ENCODE assay signal across 20 cellular contexts in genomic region chr11:119513141-119513805, GRCh38.
"Had no signal": no experiment of that assay in that cellular context is flagged by ENCODE, and none has a peak within 500 bp of the region (broad histone marks: within the 10 kb centered on the region; RNA-seq: fewer than 3 reads in every experiment).

No MANE protein-coding gene starts in this region.

- H3K4me3 Mint-ChIP-seq: activated CD8-positive, alpha-beta T cell treated with anti-CD3 and anti-CD28 coated beads, Interleukin-2, amount 10 ng/mL, durations not matched to agents 7 days and 5 days; activated T-cell treated with anti-CD3 and anti-CD28 coated beads, Interleukin-2, amount 50 U/mL, for 24 hours; activated T-helper 17 cell treated with anti-CD3 and anti-CD28 coated beads, Interleukin-2, amount 50 U/mL, for 72 hours; natural killer cell treated with Interleukin-12 subunit alpha and Interleukin-12 subunit beta and Interleukin-15 and Interleukin-18, amount 100 ng/mL, for 72 hours; stimulated activated naive CD8-positive, alpha-beta T cell treated with anti-CD3 and anti-CD28 coated beads, Interleukin-15, Interleukin-2, amounts not matched to agents 100 ng/mL and 50 ng/mL, for 24 hours had no signal

- H3K27ac Mint-ChIP-seq: activated CD8-positive, alpha-beta T cell treated with anti-CD3 and anti-CD28 coated beads, Interleukin-2, amount 10 ng/mL, durations not matched to agents 7 days and 5 days; activated naive CD4-positive, alpha-beta T cell treated with anti-CD3 and anti-CD28 coated beads, Interleukin-2, amount 50 U/mL, for 72 hours; activated T-cell treated with anti-CD3 and anti-CD28 coated beads, Interleukin-2, amount 50 U/mL, for 24 hours; activated T-helper 17 cell treated with anti-CD3 and anti-CD28 coated beads, Interleukin-2, amount 50 U/mL, for 72 hours; natural killer cell treated with Interleukin-12 subunit alpha and Interleukin-12 subunit beta and Interleukin-15 and Interleukin-18, amount 100 ng/mL, for 72 hours; stimulated activated naive CD8-positive, alpha-beta T cell treated with anti-CD3 and anti-CD28 coated beads, Interleukin-15, Interleukin-2, amounts not matched to agents 100 ng/mL and 50 ng/mL, for 24 hours had no signal

- ATAC-seq: activated CD8-positive, alpha-beta T cell treated with anti-CD3 and anti-CD28 coated beads, Interleukin-2, amount 10 ng/mL, durations not matched to agents 7 days and 5 days; activated naive CD4-positive, alpha-beta T cell treated with anti-CD3 and anti-CD28 coated beads, Interleukin-2, amount 50 U/mL, for 72 hours; activated T-helper 17 cell treated with anti-CD3 and anti-CD28 coated beads, Interleukin-2, amount 50 U/mL, for 72 hours; left cardiac atrium had no signal

- DNase-seq: activated CD4-positive, alpha-beta T cell treated with anti-CD3 and anti-CD28 coated beads for 1 hour; activated CD4-positive, alpha-beta T cell treated with anti-CD3 and anti-CD28 coated beads, Interleukin-2, amount 50 U/mL, for 1 hour; activated CD8-positive, alpha-beta T cell treated with anti-CD3 and anti-CD28 coated beads, Interleukin-2, amount 10 ng/mL, durations not matched to agents 7 days and 5 days; activated T-cell treated with anti-CD3 and anti-CD28 coated beads, Interleukin-2, amount 50 U/mL, for 24 hours; central memory CD4-positive, alpha-beta T cell; foreskin fibroblast; heart right ventricle; islet precursor cell; left cardiac atrium; stimulated activated CD4-positive, alpha-beta T cell treated with anti-CD3 and anti-CD28 coated beads, Interleukin-4, amount 100 ng/mL, for 24 hours; thyroid gland had no signal

- H3K9me3 ChIP-seq: adrenal gland, ascending aorta, heart right ventricle, prostate gland, thyroid gland had no signal

- H3K36me3 ChIP-seq: adrenal gland, ascending aorta, heart right ventricle, prostate gland, thyroid gland had no signal

- H3K27ac ChIP-seq: adrenal gland, ascending aorta, coronary artery, heart right ventricle, prostate gland, thyroid gland had no signal

- H3K36me3 Mint-ChIP-seq: activated naive CD4-positive, alpha-beta T cell treated with anti-CD3 and anti-CD28 coated beads, Interleukin-2, amount 50 U/mL, for 72 hours; natural killer cell treated with Interleukin-12 subunit alpha and Interleukin-12 subunit beta and Interleukin-15 and Interleukin-18, amount 100 ng/mL, for 72 hours had no signal

- FAIRE-seq: TTC549 had no signal

- H3K9me3 Mint-ChIP-seq: activated naive CD4-positive, alpha-beta T cell treated with anti-CD3 and anti-CD28 coated beads, Interleukin-2, amount 50 U/mL, for 72 hours; activated T-cell treated with anti-CD3 and anti-CD28 coated beads, Interleukin-2, amount 50 U/mL, for 24 hours; activated T-helper 17 cell treated with anti-CD3 and anti-CD28 coated beads, Interleukin-2, amount 50 U/mL, for 72 hours; natural killer cell treated with Interleukin-12 subunit alpha and Interleukin-12 subunit beta and Interleukin-15 and Interleukin-18, amount 100 ng/mL, for 72 hours; stimulated activated naive CD8-positive, alpha-beta T cell treated with anti-CD3 and anti-CD28 coated beads, Interleukin-15, Interleukin-2, amounts not matched to agents 100 ng/mL and 50 ng/mL, for 24 hours had no signal

- H3K4me1 ChIP-seq: ascending aorta, prostate gland, thyroid gland had no signal

- H3K27me3 ChIP-seq: adrenal gland, ascending aorta, thyroid gland had no signal

- H3K4me3 ChIP-seq: adrenal gland, ascending aorta, coronary artery, heart right ventricle, prostate gland, thyroid gland had no signal
